8 cellular contexts compared by ENCODE assay signal in genomic region chr21:39715804-39716397, GRCh38. TPM values are rescaled to one million over a fixed set of nuclear protein-coding genes. Genes with fewer than 3 reads are reported as not detected.
DNase-seq lines count a peak whose midpoint lies in the region; ATAC-seq, FAIRE-seq and TF ChIP-seq lines count a peak whose summit lies in the region.

No MANE protein-coding gene starts in this region.

- no peaks in the 10 kb centered on the region for H3K27me3 ChIP-seq in left lung

- H3K9me3 ChIP-seq in left lung = no peaks in the 10 kb centered on the region

- H3K4me1 Mint-ChIP-seq in T-helper 2 cell treated with Interferon-gamma antibody and Interleukin-4, amounts not matched to agents 5 μg/mL and 100 μg/mL, for 36 hours (ENCODE audit: low read depth) = no peaks in the 10 kb centered on the region

- H3K27ac ChIP-seq in caudate nucleus (ENCODE audit: low read depth, low read length) (no peak overlapping the region), left lung (no peak overlapping the region)

- H3K27ac Mint-ChIP-seq in T-helper 2 cell treated with Interferon-gamma antibody and Interleukin-4, amounts not matched to agents 5 μg/mL and 100 μg/mL, for 36 hours = no peak overlapping the region

- DNase-seq in ELR (ENCODE audit: low read depth) = peak; percentile 55
- DNase-seq in T-helper 1 cell = peak in 3 of 5 donors; percentile 2 to 15 (median 4)
- peak in 50 of 61 donors; percentile 1 to 84 (median 38) for DNase-seq in caudate nucleus (lab: John Stamatoyannopoulos, UW)
- no peak for DNase-seq in left lung
- DNase-seq in stimulated activated CD8-positive, alpha-beta memory T cell treated with anti-CD3 and anti-CD28 coated beads, Interleukin-2, amount 100 ng/mL, for 48 hours (ENCODE audit: low read depth in 2 of 2) = peak; percentile 3 to 8
- DNase-seq in GM19239 (ENCODE audit: insufficient read length, low spot score) = no peak
- no peak for DNase-seq in T-helper 2 cell treated with Interferon-gamma antibody and Interleukin-4, amounts not matched to agents 5 μg/mL and 100 μg/mL, for 36 hours (ENCODE audit: low spot score)

- peak; percentile 64 for TF ChIP-seq CTCF in LNCAP (IDR thresholded peaks at IDR 0.05)
- TF ChIP-seq CTCF in left lung (IDR thresholded peaks at IDR 0.05) = peak; percentile 57 to 58

- H3K4me1 ChIP-seq in left lung = no peaks in the 10 kb centered on the region

- intact Hi-C loops in left lung (cut with DNase I) = loop anchor here (5.0 to 10.0 kb wide), 2 partner anchors 191 to 199 kb away; no protein-coding TSS in a partner anchor

- H3K9me3 Mint-ChIP-seq in T-helper 2 cell treated with Interferon-gamma antibody and Interleukin-4, amounts not matched to agents 5 μg/mL and 100 μg/mL, for 36 hours = no peaks in the 10 kb centered on the region

- H3K4me3 ChIP-seq in left lung = no peak overlapping the region

- no peak for FAIRE-seq in GM19239 (lab: Jason Lieb, UNC)

- no peak overlapping the region for H3K4me3 Mint-ChIP-seq in T-helper 2 cell treated with Interferon-gamma antibody and Interleukin-4, amounts not matched to agents 5 μg/mL and 100 μg/mL, for 36 hours

- ATAC-seq in left lung = peak; percentile 75

- H3K27me3 Mint-ChIP-seq in T-helper 2 cell treated with Interferon-gamma antibody and Interleukin-4, amounts not matched to agents 5 μg/mL and 100 μg/mL, for 36 hours (ENCODE audit: low read depth) = no peaks in the 10 kb centered on the region

- H3K36me3 ChIP-seq in left lung = no peaks in the 10 kb centered on the region

- no peaks in the 10 kb centered on the region for H3K36me3 Mint-ChIP-seq in T-helper 2 cell treated with Interferon-gamma antibody and Interleukin-4, amounts not matched to agents 5 μg/mL and 100 μg/mL, for 36 hours (ENCODE audit: low read depth)

RNA-seq across cellular contexts. Expression of gene IGSF5, which starts 29.1 kb away (rescaled TPM):
- total RNA-seq in left lung = not detected

Comparison
In these comparisons a context has a peak if more than half of its experiments do, and no peak if none do; other contexts are left out.
1. DNase-seq: peak in ELR (single experiment), T-helper 1 cell (3 of 5), caudate nucleus (50 of 61) and stimulated activated CD8-positive, alpha-beta memory T cell treated with anti-CD3 and anti-CD28 coated beads, Interleukin-2, amount 100 ng/mL, for 48 hours (2 of 2); none in left lung (0 of 2), GM19239 (single experiment) and T-helper 2 cell treated with Interferon-gamma antibody and Interleukin-4, amounts not matched to agents 5 μg/mL and 100 μg/mL, for 36 hours (single experiment).